Comparison of ENCODE assay signal across 22 cellular contexts in genomic region chr9:36812556-36812955, GRCh38.
DNase-seq lines count a peak whose midpoint lies in the region; ATAC-seq and TF ChIP-seq lines count a peak whose summit lies in the region.
"Had no signal": no experiment of that assay in that cellular context is flagged by ENCODE, and none has a peak within 500 bp of the region (broad histone marks: within the 10 kb centered on the region; RNA-seq: fewer than 3 reads in every experiment).

No MANE protein-coding gene starts in this region.

- H3K27me3 ChIP-seq in OCI-LY3 (ENCODE audit: low read depth, low read length) = peaks cover 14% of the 10 kb centered on the region; the same call in 1 of the 2 replicates
- peaks cover 0 to 5% (median 0%) of the 10 kb centered on the region in 5 donors for H3K27me3 ChIP-seq in subcutaneous abdominal adipose tissue (ENCODE audit: control insufficient read depth in 5 of 5, insufficient read depth in 4 of 5, low read length in 5 of 5)
- H3K27me3 ChIP-seq: BE2C, BLaER1 had no signal

- peaks cover 28% of the 10 kb centered on the region for H3K27me3 Mint-ChIP-seq in activated CD8-positive, alpha-beta T cell treated with anti-CD3 and anti-CD28 coated beads, Interleukin-2, amount 10 ng/mL, durations not matched to agents 7 days and 5 days (ENCODE audit: low read depth)
- H3K27me3 Mint-ChIP-seq: CD4-positive, CD25-positive, alpha-beta regulatory T cell had no signal

- H3K4me1 Mint-ChIP-seq in activated CD8-positive, alpha-beta T cell treated with anti-CD3 and anti-CD28 coated beads, Interleukin-2, amount 10 ng/mL, durations not matched to agents 7 days and 5 days (ENCODE audit: low read depth) = no peaks in the 10 kb centered on the region
- H3K4me1 Mint-ChIP-seq: CD4-positive, alpha-beta memory T cell; CD4-positive, CD25-positive, alpha-beta regulatory T cell; CD8-positive, alpha-beta memory T cell had no signal

- no peak overlapping the region for H3K27ac Mint-ChIP-seq in activated CD8-positive, alpha-beta T cell treated with anti-CD3 and anti-CD28 coated beads, Interleukin-2, amount 10 ng/mL, durations not matched to agents 7 days and 5 days
- H3K27ac Mint-ChIP-seq: CD14-positive monocyte; CD4-positive, CD25-positive, alpha-beta regulatory T cell; CD8-positive, alpha-beta memory T cell had no signal

- H3K9ac ChIP-seq in OCI-LY3 (ENCODE audit: low read length) (no peak overlapping the region), subcutaneous abdominal adipose tissue (ENCODE audit: low read length in 5 of 5) (peak overlapping the region in 1 of 5 donors; percentile 36)
- H3K9ac ChIP-seq: BLaER1 had no signal

- ATAC-seq in activated CD8-positive, alpha-beta T cell treated with anti-CD3 and anti-CD28 coated beads, Interleukin-2, amount 10 ng/mL, durations not matched to agents 7 days and 5 days = no peak
- ATAC-seq: GM12878 had no signal

- POLR2A ChIA-PET in activated CD8-positive, alpha-beta T cell treated with anti-CD3 and anti-CD28 coated beads, Interleukin-2, amount 10 ng/mL, durations not matched to agents 7 days and 5 days (lab: Charles Lee) = no interaction called here

- no peak overlapping the region for H3K4me3 ChIP-seq in OCI-LY3 (ENCODE audit: low read length)
- H3K4me3 ChIP-seq in subcutaneous abdominal adipose tissue (ENCODE audit: low read depth in 1 of 5, low read length in 5 of 5) = no peak overlapping the region
- H3K4me3 ChIP-seq: BLaER1, GM12878 had no signal

- no peaks in the 10 kb centered on the region for H3K36me3 Mint-ChIP-seq in activated CD8-positive, alpha-beta T cell treated with anti-CD3 and anti-CD28 coated beads, Interleukin-2, amount 10 ng/mL, durations not matched to agents 7 days and 5 days (ENCODE audit: low read depth)
- H3K36me3 Mint-ChIP-seq: CD14-positive monocyte; CD4-positive, alpha-beta memory T cell; CD4-positive, CD25-positive, alpha-beta regulatory T cell; CD8-positive, alpha-beta memory T cell had no signal

- TF ChIP-seq CTCF in OCI-LY3 (IDR thresholded peaks at IDR 0.05; ENCODE audit: low read depth, low read length) = no peak

- H3K9me3 ChIP-seq in OCI-LY3 (ENCODE audit: insufficient read depth, low read length) (no peaks in the 10 kb centered on the region), subcutaneous abdominal adipose tissue (ENCODE audit: control insufficient read depth in 5 of 5, low read length in 5 of 5) (peaks cover 0 to 6% (median 0%) of the 10 kb centered on the region in 5 donors)
- H3K9me3 ChIP-seq: BE2C, BLaER1 had no signal

- H3K4me1 ChIP-seq in OCI-LY3 (ENCODE audit: low read length) (peaks cover 7% of the 10 kb centered on the region), subcutaneous abdominal adipose tissue (ENCODE audit: control insufficient read depth in 5 of 5, insufficient read depth in 5 of 5, low read length in 5 of 5) (peaks cover 2 to 48% (median 34%) of the 10 kb centered on the region in 5 donors)
- H3K4me1 ChIP-seq: BE2C had no signal

- CTCF ChIA-PET in activated CD8-positive, alpha-beta T cell treated with anti-CD3 and anti-CD28 coated beads, Interleukin-2, amount 10 ng/mL, durations not matched to agents 7 days and 5 days (lab: Charles Lee) = no interaction called here

- DNase-seq in mesenteric fat pad (ENCODE audit: low spot score) (peak; percentile 43), SK-N-DZ (ENCODE audit: low spot score) (no peak)
- DNase-seq in activated CD8-positive, alpha-beta T cell treated with anti-CD3 and anti-CD28 coated beads, Interleukin-2, amount 10 ng/mL, durations not matched to agents 7 days and 5 days = no peak
- DNase-seq: 8988T; ACHN; BE2C; C1 segment of cervical spinal cord; CD4-positive, alpha-beta memory T cell; CD4-positive, CD25-positive, alpha-beta regulatory T cell; CD8-positive, alpha-beta memory T cell; COR-L47; DMS 273 treated with DMSO at 0.1 percent for 48 hours; DMS153; DMS79; DND-41; EL; GDM1 had no signal

- no peak overlapping the region for H3K27ac ChIP-seq in OCI-LY3 (ENCODE audit: low read length)
- peak overlapping the region; percentile 47 for H3K27ac ChIP-seq in subcutaneous abdominal adipose tissue (ENCODE audit: low read depth, low read length)
- H3K27ac ChIP-seq: BLaER1 had no signal

- H2AFZ ChIP-seq in OCI-LY3 (ENCODE audit: low read depth, low read length) = no peak overlapping the region

- H3K9me3 Mint-ChIP-seq in activated CD8-positive, alpha-beta T cell treated with anti-CD3 and anti-CD28 coated beads, Interleukin-2, amount 10 ng/mL, durations not matched to agents 7 days and 5 days (ENCODE audit: insufficient read depth) = no peaks in the 10 kb centered on the region
- H3K9me3 Mint-ChIP-seq: CD4-positive, alpha-beta memory T cell; CD8-positive, alpha-beta memory T cell had no signal

- H3K36me3 ChIP-seq in OCI-LY3 (replicated peaks; ENCODE audit: low read depth, low read length) = no peaks in the 10 kb centered on the region
- H3K36me3 ChIP-seq in subcutaneous abdominal adipose tissue (ENCODE audit: control insufficient read depth in 5 of 5, insufficient read depth in 5 of 5, low read length in 5 of 5) = no peaks in the 10 kb centered on the region
- H3K36me3 ChIP-seq: BE2C, BLaER1 had no signal

- peak overlapping the region; percentile 11; the same call in 1 of the 2 replicates for H3K4me2 ChIP-seq in OCI-LY3 (ENCODE audit: low read length)
- H3K4me2 ChIP-seq: BLaER1 had no signal

- no peaks in the 10 kb centered on the region for H3K79me2 ChIP-seq in OCI-LY3 (ENCODE audit: low read length)

- H3K4me3 Mint-ChIP-seq in activated CD8-positive, alpha-beta T cell treated with anti-CD3 and anti-CD28 coated beads, Interleukin-2, amount 10 ng/mL, durations not matched to agents 7 days and 5 days = no peak overlapping the region
- H3K4me3 Mint-ChIP-seq: CD14-positive monocyte; CD4-positive, alpha-beta memory T cell; CD8-positive, alpha-beta memory T cell had no signal

- H4K20me1 ChIP-seq in OCI-LY3 (ENCODE audit: insufficient read depth, low read length) = no peaks in the 10 kb centered on the region
- H4K20me1 ChIP-seq: BLaER1 had no signal
